In the genomic region with DNA sequence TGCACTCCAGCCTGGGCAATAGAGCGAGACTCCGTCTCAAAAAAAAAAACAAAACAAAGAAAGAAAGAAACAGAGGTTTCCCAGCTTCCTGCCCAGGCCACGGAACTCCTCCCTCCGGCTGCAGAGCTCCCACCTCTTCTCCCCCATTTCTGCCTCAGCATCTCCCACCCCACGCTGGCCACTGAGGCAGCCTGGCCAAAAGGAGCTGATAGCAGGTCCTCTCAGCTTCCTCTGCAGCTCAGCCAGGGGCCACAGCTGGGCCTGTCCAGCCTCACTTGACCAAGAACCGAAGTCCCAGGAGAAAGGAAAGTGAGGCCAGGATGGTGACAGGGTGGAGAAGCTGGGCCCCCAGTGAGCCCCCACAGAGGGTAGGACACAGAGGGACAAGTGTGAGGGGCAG, we compare ENCODE assay signal across 1 cellular context.
TF ChIP-seq lines count a peak whose summit lies in the region.

No MANE protein-coding gene starts in this region.

TF ChIP-seq in IMR-90, 13 proteins besides CTCF, POLR2A, EP300 and RAD21:
- TF ChIP-seq NFE2L2 (IDR thresholded peaks at IDR 0.05; ENCODE audit: low read depth, low read length) (no peak), MXI1 (IDR thresholded peaks at IDR 0.05; ENCODE audit: borderline replicate concordance, low read depth, low read length) (no peak), FOS (IDR thresholded peaks at IDR 0.05; ENCODE audit: low read depth, low read length) (no peak), BHLHE40 (IDR thresholded peaks at IDR 0.05; ENCODE audit: low read depth, low read length) (no peak), SMC3 (IDR thresholded peaks at IDR 0.05; ENCODE audit: low read depth, low read length) (no peak), RCOR1 (IDR thresholded peaks at IDR 0.05; ENCODE audit: insufficient replicate concordance, low read length) (no peak), CEBPB (IDR thresholded peaks at IDR 0.05; ENCODE audit: low read depth, low read length) (no peak), MAFK (IDR thresholded peaks at IDR 0.05; ENCODE audit: low read depth, low read length) (no peak), CHD1 (IDR thresholded peaks at IDR 0.05; ENCODE audit: low read depth, low read length) (no peak), RFX5 (IDR thresholded peaks at IDR 0.05; ENCODE audit: low read depth, low read length) (no peak), MAZ (IDR thresholded peaks at IDR 0.05; ENCODE audit: borderline replicate concordance, low read depth, low read length) (no peak)
- TF ChIP-seq, protein P1, sequence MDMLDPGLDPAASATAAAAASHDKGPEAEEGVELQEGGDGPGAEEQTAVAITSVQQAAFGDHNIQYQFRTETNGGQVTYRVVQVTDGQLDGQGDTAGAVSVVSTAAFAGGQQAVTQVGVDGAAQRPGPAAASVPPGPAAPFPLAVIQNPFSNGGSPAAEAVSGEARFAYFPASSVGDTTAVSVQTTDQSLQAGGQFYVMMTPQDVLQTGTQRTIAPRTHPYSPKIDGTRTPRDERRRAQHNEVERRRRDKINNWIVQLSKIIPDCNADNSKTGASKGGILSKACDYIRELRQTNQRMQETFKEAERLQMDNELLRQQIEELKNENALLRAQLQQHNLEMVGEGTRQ (IDR thresholded peaks at IDR 0.05; ENCODE audit: low read depth, low read length) = no peak
- TF ChIP-seq, protein P2, sequence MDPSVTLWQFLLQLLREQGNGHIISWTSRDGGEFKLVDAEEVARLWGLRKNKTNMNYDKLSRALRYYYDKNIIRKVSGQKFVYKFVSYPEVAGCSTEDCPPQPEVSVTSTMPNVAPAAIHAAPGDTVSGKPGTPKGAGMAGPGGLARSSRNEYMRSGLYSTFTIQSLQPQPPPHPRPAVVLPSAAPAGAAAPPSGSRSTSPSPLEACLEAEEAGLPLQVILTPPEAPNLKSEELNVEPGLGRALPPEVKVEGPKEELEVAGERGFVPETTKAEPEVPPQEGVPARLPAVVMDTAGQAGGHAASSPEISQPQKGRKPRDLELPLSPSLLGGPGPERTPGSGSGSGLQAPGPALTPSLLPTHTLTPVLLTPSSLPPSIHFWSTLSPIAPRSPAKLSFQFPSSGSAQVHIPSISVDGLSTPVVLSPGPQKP (IDR thresholded peaks at IDR 0.05; ENCODE audit: borderline replicate concordance, low read depth, low read length) = no peak
